ENCODE assay signal across 9 cellular contexts in the genomic region with DNA sequence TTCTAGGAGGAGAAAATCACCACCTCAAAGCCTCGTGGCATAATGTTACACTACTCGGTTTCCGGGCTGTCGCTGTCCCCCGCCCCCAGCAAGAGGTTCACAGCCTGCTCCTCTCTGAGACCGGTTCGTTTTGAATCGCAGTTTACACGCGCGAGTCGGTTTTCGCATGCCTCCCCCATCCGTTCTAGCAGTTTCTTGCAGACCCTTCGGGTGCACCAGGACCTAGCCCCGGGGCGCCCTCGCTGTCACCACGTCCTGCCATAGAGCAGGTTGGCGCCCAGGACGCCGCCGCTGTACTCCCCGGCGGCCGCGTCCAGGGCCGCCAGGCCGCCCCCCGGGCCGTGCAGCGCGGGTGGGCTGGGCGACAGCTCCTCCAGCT. TPM values are rescaled to one million over a fixed set of nuclear protein-coding genes. Genes with fewer than 3 reads are reported as not detected.
DNase-seq lines count a peak whose midpoint lies in the region; ATAC-seq and TF ChIP-seq lines count a peak whose summit lies in the region.
"Had no signal": no experiment of that assay in that cellular context is flagged by ENCODE, and none has a peak within 500 bp of the region (broad histone marks: within the 10 kb centered on the region; RNA-seq: fewer than 3 reads in every experiment).

No MANE protein-coding gene starts in this region.

- POLR2A ChIA-PET in activated CD4-positive, alpha-beta memory T cell treated with anti-CD3 and anti-CD28 coated beads for 36 hours (lab: Charles Lee), result no interaction called here

- H3K27me3 ChIP-seq in endodermal cell (ENCODE audit: control insufficient read depth, insufficient read depth, low read length, poor library complexity, severe bottlenecking), result peaks cover 100% of the 10 kb centered on the region
- peaks cover 28% of the 10 kb centered on the region for H3K27me3 ChIP-seq in vagina

- H3K36me3 Mint-ChIP-seq in activated CD4-positive, alpha-beta memory T cell treated with anti-CD3 and anti-CD28 coated beads for 36 hours, result peaks cover 16% of the 10 kb centered on the region
- no peaks in the 10 kb centered on the region for H3K36me3 Mint-ChIP-seq in endodermal cell (ENCODE audit: low read depth)

- TF ChIP-seq CTCF in endodermal cell (conservative IDR thresholded peaks at IDR 0.05) (no peak), vagina (IDR thresholded peaks at IDR 0.05) (no peak)

- H3K9ac ChIP-seq in endodermal cell (ENCODE audit: extremely low read depth, low read length, poor library complexity, severe bottlenecking), result no peak overlapping the region

- peak overlapping the region; percentile 33 for H3K4me3 Mint-ChIP-seq in activated CD4-positive, alpha-beta memory T cell treated with anti-CD3 and anti-CD28 coated beads for 36 hours
- H3K4me3 Mint-ChIP-seq in endodermal cell, result peak overlapping the region; percentile 26

- no peak overlapping the region for H3K4me3 ChIP-seq in endodermal cell (ENCODE audit: low read length)
- H3K4me3 ChIP-seq in vagina, result peak overlapping the region in 1 of 2 donors; percentile 38

- CTCF ChIA-PET in activated CD4-positive, alpha-beta memory T cell treated with anti-CD3 and anti-CD28 coated beads for 36 hours (lab: Charles Lee), result interaction anchor here (1.1 to 3.6 kb wide), 3 partner anchors 115 to 160 kb away, joined by 3 to 19 read pairs (median 5); no protein-coding TSS in a partner anchor

- 0 to 1% methylated on average over 14 to 34 of the region's 34 CpGs for WGBS in endodermal cell (ENCODE audit: insufficient coverage in 1 of 2, insufficient read length in 1 of 2), 2 experiments

- H3K9me3 ChIP-seq in endodermal cell (ENCODE audit: control insufficient read depth, low read length) (no peaks in the 10 kb centered on the region), vagina (no peaks in the 10 kb centered on the region)

- H3K4me1 ChIP-seq in endodermal cell (ENCODE audit: control insufficient read depth, insufficient read depth, low read length) (no peaks in the 10 kb centered on the region), vagina (no peaks in the 10 kb centered on the region)

- no peak for TF ChIP-seq POLR2A in vagina (IDR thresholded peaks at IDR 0.05)

- intact Hi-C loops in activated CD4-positive, alpha-beta memory T cell treated with anti-CD3 and anti-CD28 coated beads for 36 hours (cut with micrococcal nuclease), result loop anchor here (2.0 to 10.0 kb wide), 4 partner anchors 113 to 1031 kb away; a partner anchor contains a TSS
- intact Hi-C loops in vagina (cut with DNase I), result no loop called here

- no peak overlapping the region for H3K27ac ChIP-seq in endodermal cell (ENCODE audit: low read depth, low read length)
- H3K27ac ChIP-seq in vagina, result no peak overlapping the region

- DNase-seq in HUDEP-2 (lab: John Stamatoyannopoulos, UW; ENCODE audit: unreplicated experiment in 76 of 76) (peak in 60 of 76 experiments; percentile 8 to 79 (median 55)), endodermal cell (no peak), NCI-H345 (lab: John Stamatoyannopoulos, UW) (no peak), COLO829 (ENCODE audit: low spot score) (no peak), vagina (ENCODE audit: extremely low spot score in 2 of 2) (no peak)
- peak; percentile 64 for DNase-seq in activated CD4-positive, alpha-beta memory T cell treated with anti-CD3 and anti-CD28 coated beads for 36 hours
- DNase-seq in stimulated activated CD8-positive, alpha-beta memory T cell treated with anti-CD3 and anti-CD28 coated beads, Interleukin-12 subunit alpha, Interleukin-12 subunit beta, amount 100 ng/mL, for 1 hour (ENCODE audit: low read depth), result peak; percentile 17
- DNase-seq: NCI-H187 had no signal

- H3K9me3 Mint-ChIP-seq in activated CD4-positive, alpha-beta memory T cell treated with anti-CD3 and anti-CD28 coated beads for 36 hours, result peaks cover 2% of the 10 kb centered on the region
- no peaks in the 10 kb centered on the region for H3K9me3 Mint-ChIP-seq in endodermal cell

- H3K36me3 ChIP-seq in endodermal cell (ENCODE audit: control insufficient read depth, insufficient read depth, low read length) (no peaks in the 10 kb centered on the region), vagina (no peaks in the 10 kb centered on the region)

- H3K27ac Mint-ChIP-seq in activated CD4-positive, alpha-beta memory T cell treated with anti-CD3 and anti-CD28 coated beads for 36 hours, result no peak overlapping the region
- H3K27ac Mint-ChIP-seq in endodermal cell, result no peak overlapping the region

- no peak for ATAC-seq in GM19467 (IDR thresholded peaks at IDR 0.05; ENCODE audit: unreplicated experiment)

- peaks cover 69% of the 10 kb centered on the region for H3K27me3 Mint-ChIP-seq in activated CD4-positive, alpha-beta memory T cell treated with anti-CD3 and anti-CD28 coated beads for 36 hours
- peaks cover 89% of the 10 kb centered on the region for H3K27me3 Mint-ChIP-seq in endodermal cell (ENCODE audit: insufficient read depth)

- peaks cover 19% of the 10 kb centered on the region for H3K4me1 Mint-ChIP-seq in activated CD4-positive, alpha-beta memory T cell treated with anti-CD3 and anti-CD28 coated beads for 36 hours (ENCODE audit: low read depth)
- peaks cover 8% of the 10 kb centered on the region for H3K4me1 Mint-ChIP-seq in endodermal cell

RNA-seq across cellular contexts. Expression of a gene that starts 1.7 kb away (rescaled TPM):
- not detected for total RNA-seq in activated CD4-positive, alpha-beta memory T cell treated with anti-CD3 and anti-CD28 coated beads for 36 hours
- total RNA-seq in endodermal cell, result not detected
- not detected for polyA plus RNA-seq in endodermal cell (2013, experiment 1 of 2)
- polyA plus RNA-seq in endodermal cell (2013, experiment 2 of 2), result not detected
- not detected for total RNA-seq in vagina

Comparison
In these comparisons a context has a peak if more than half of its experiments do, and no peak if none do; other contexts are left out.
1. DNase-seq: peak in HUDEP-2 (60 of 76), activated CD4-positive, alpha-beta memory T cell treated with anti-CD3 and anti-CD28 coated beads for 36 hours (single experiment) and stimulated activated CD8-positive, alpha-beta memory T cell treated with anti-CD3 and anti-CD28 coated beads, Interleukin-12 subunit alpha, Interleukin-12 subunit beta, amount 100 ng/mL, for 1 hour (single experiment); none in endodermal cell (single experiment), NCI-H345 (single experiment), COLO829 (single experiment) and vagina (0 of 2).